Comparison of ENCODE assay signal across 18 cellular contexts in the genomic region with DNA sequence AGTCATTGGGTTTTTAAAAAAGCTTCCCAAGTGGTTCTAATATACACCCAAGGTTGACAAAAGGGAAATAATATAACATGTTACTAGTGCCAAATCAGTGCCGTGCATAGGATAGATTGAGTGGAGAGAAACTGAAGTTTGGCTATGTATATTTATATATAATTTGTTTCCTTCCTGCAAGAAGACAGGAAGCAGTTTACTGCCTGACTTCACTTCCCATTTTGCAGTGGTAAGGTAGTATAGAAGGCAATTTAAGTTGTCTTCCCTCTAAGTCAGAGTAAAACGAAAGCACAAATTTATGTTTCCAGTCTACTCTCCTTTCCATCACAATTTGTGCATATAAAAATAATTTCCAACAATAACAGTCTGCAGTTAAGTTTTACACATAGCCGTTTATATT. TPM values are rescaled to one million over a fixed set of nuclear protein-coding genes. Genes with fewer than 3 reads are reported as not detected.
DNase-seq lines count a peak whose midpoint lies in the region; ATAC-seq, FAIRE-seq and TF ChIP-seq lines count a peak whose summit lies in the region.
"Had no signal": no experiment of that assay in that cellular context is flagged by ENCODE, and none has a peak within 500 bp of the region (broad histone marks: within the 10 kb centered on the region; RNA-seq: fewer than 3 reads in every experiment).

No MANE protein-coding gene starts in this region.

- H3K27ac Mint-ChIP-seq in CD14-positive monocyte = peak overlapping the region in 6 of 7 donors; percentile 60 to 82 (median 72)
- H3K27ac Mint-ChIP-seq in dendritic cell treated with granulocyte-macrophage colony-stimulating factor and Interleukin-4, amounts not matched to agents 40 ng/mL and 50 ng/mL, for 4 days = peak overlapping the region; percentile 75
- H3K27ac Mint-ChIP-seq: activated naive CD8-positive, alpha-beta T cell; natural killer cell had no signal

- peak; percentile 83 for FAIRE-seq in GM19239 (lab: Jason Lieb, UNC)
- FAIRE-seq: bronchial epithelial cell, islet of Langerhans had no signal

- DNase-seq in CD14-positive monocyte (ENCODE audit: low spot score) = no peak
- no peak for DNase-seq in GM19239 (ENCODE audit: insufficient read length, low spot score)
- peak; percentile 33 for DNase-seq in NOMO-1 treated with dmso at 0.1 percent for 144 hours (lab: John Stamatoyannopoulos, UW; ENCODE audit: unreplicated experiment)
- DNase-seq in A172 (ENCODE audit: low spot score) = no peak
- DNase-seq in NK-92 (lab: John Stamatoyannopoulos, UW; ENCODE audit: unreplicated experiment) = no peak
- DNase-seq in COLO829 (ENCODE audit: low spot score) = no peak
- DNase-seq: activated T-cell treated with anti-CD3 and anti-CD28 coated beads, Interleukin-2, amount 50 U/mL, for 1 hour; GM23248; heart right ventricle; mammary epithelial cell; natural killer cell; NCI-H187; NCI-H446 treated with DMSO at 0.1 percent for 48 hours had no signal

- peak overlapping the region in 1 of 2 donors; percentile 73 for H3K4me3 Mint-ChIP-seq in CD14-positive monocyte
- no peak overlapping the region for H3K4me3 Mint-ChIP-seq in dendritic cell treated with granulocyte-macrophage colony-stimulating factor and Interleukin-4, amounts not matched to agents 40 ng/mL and 50 ng/mL, for 4 days
- H3K4me3 Mint-ChIP-seq: activated naive CD8-positive, alpha-beta T cell; natural killer cell had no signal

- H3K4me1 Mint-ChIP-seq in CD14-positive monocyte = peaks cover 48% of the 10 kb centered on the region
- H3K4me1 Mint-ChIP-seq in dendritic cell treated with granulocyte-macrophage colony-stimulating factor and Interleukin-4, amounts not matched to agents 40 ng/mL and 50 ng/mL, for 4 days (ENCODE audit: low read depth) = peaks cover 63% of the 10 kb centered on the region

- H3K27me3 Mint-ChIP-seq in CD14-positive monocyte (ENCODE audit: low read depth in 3 of 3) = peaks cover 0 to 5% (median 5%) of the 10 kb centered on the region in 3 donors
- H3K27me3 Mint-ChIP-seq in dendritic cell treated with granulocyte-macrophage colony-stimulating factor and Interleukin-4, amounts not matched to agents 40 ng/mL and 50 ng/mL, for 4 days = no peaks in the 10 kb centered on the region
- H3K27me3 Mint-ChIP-seq: activated naive CD8-positive, alpha-beta T cell had no signal

- TF ChIP-seq CTCF in CD14-positive monocyte (IDR thresholded peaks at IDR 0.05) = no peak

- no peak for ATAC-seq in GM19452 (IDR thresholded peaks at IDR 0.05; ENCODE audit: unreplicated experiment)
- ATAC-seq: heart right ventricle, natural killer cell had no signal

- peaks cover 0 to 4% (median 2%) of the 10 kb centered on the region in 7 donors for H3K9me3 Mint-ChIP-seq in CD14-positive monocyte
- H3K9me3 Mint-ChIP-seq in dendritic cell treated with granulocyte-macrophage colony-stimulating factor and Interleukin-4, amounts not matched to agents 40 ng/mL and 50 ng/mL, for 4 days = peaks cover 7% of the 10 kb centered on the region
- H3K9me3 Mint-ChIP-seq: natural killer cell had no signal

- H3K36me3 Mint-ChIP-seq in CD14-positive monocyte = peaks cover under 1 to 3% of the 10 kb centered on the region in 2 donors
- H3K36me3 Mint-ChIP-seq in dendritic cell treated with granulocyte-macrophage colony-stimulating factor and Interleukin-4, amounts not matched to agents 40 ng/mL and 50 ng/mL, for 4 days (ENCODE audit: low read depth) = no peaks in the 10 kb centered on the region
- H3K36me3 Mint-ChIP-seq: activated naive CD8-positive, alpha-beta T cell; natural killer cell had no signal

- intact Hi-C loops in CD14-positive monocyte (cut with micrococcal nuclease) = loop anchor here in 1 of 2 donors (10.0 kb wide), 1 partner anchor 453 kb away; no protein-coding TSS in a partner anchor
- intact Hi-C loops in dendritic cell treated with granulocyte-macrophage colony-stimulating factor and Interleukin-4, amounts not matched to agents 40 ng/mL and 50 ng/mL, for 4 days (cut with micrococcal nuclease) = no loop called here

RNA-seq across cellular contexts. Expression of a gene that starts 3.4 kb away (rescaled TPM):
- polyA plus RNA-seq in CD14-positive monocyte = 10 to 100 TPM; 12.1 to 12.7 TPM
- total RNA-seq in A172 (2014; rRNA removed; shearing (Covaris generic)) = 70.2 and 75.6 TPM in 2 replicates
